10 cellular contexts compared by ENCODE assay signal in the genomic region with DNA sequence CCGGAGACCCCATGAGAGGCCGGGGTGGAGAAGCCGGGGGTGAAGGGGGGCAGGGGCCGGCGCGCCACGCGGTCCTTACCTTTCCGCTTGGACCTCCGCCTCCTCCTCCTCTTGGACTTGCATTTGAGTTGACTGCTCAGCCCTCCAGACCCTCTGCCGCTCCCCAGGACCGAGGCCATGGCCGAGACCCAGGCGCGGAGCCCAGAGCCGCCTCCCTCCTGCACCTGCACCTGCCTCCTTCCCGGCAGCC. TPM values are rescaled to one million over a fixed set of nuclear protein-coding genes. Genes with fewer than 3 reads are reported as not detected.
A peak's percentile ranks its signal among the peaks of the same experiment; 100 is the strongest.
DNase-seq lines count a peak whose midpoint lies in the region; TF ChIP-seq lines count a peak whose summit lies in the region.
"Had no signal": no experiment of that assay in that cellular context is flagged by ENCODE, and none has a peak within 500 bp of the region (broad histone marks: within the 10 kb centered on the region; RNA-seq: fewer than 3 reads in every experiment).

No MANE protein-coding gene starts in this region.

- no peak overlapping the region for H2BK120ac ChIP-seq in trophoblast cell (ENCODE audit: insufficient read depth, low read length, poor library complexity)

- TF ChIP-seq CTCF in GM12875 (IDR thresholded peaks at IDR 0.05; ENCODE audit: borderline replicate concordance, insufficient read depth, low read depth, low read length) (no peak), lower leg skin (IDR thresholded peaks at IDR 0.05) (no peak)

- H4K12ac ChIP-seq in trophoblast cell (ENCODE audit: low read depth, low read length) = no peak overlapping the region

- no peaks in the 10 kb centered on the region for H3K79me2 ChIP-seq in trophoblast cell (ENCODE audit: control insufficient read depth, insufficient read depth, low read length, poor library complexity)

- no peak overlapping the region for H2AK5ac ChIP-seq in trophoblast cell (ENCODE audit: low read length)

- no peaks in the 10 kb centered on the region for H3K79me1 ChIP-seq in trophoblast cell (ENCODE audit: low read length)

- no peaks in the 10 kb centered on the region for H3K9me3 ChIP-seq in HUES48 (ENCODE audit: control insufficient read depth, insufficient read depth, low read length)
- H3K9me3 ChIP-seq in esophagus (ENCODE audit: control insufficient read depth in 2 of 2, insufficient read depth in 1 of 2, low read depth in 1 of 2, low read length in 1 of 2) = peaks cover 0 to 2% of the 10 kb centered on the region in 2 donors
- no peaks in the 10 kb centered on the region for H3K9me3 ChIP-seq in trophoblast cell (ENCODE audit: insufficient read depth, low read depth, low read length)

- no peak overlapping the region for H4K91ac ChIP-seq in trophoblast cell (ENCODE audit: low read depth, low read length)

- no peak overlapping the region for H3K23ac ChIP-seq in trophoblast cell (ENCODE audit: low read length)

- H3K4ac ChIP-seq in trophoblast cell (ENCODE audit: low read depth, low read length) = no peak overlapping the region

- TF ChIP-seq POLR2A in lower leg skin (IDR thresholded peaks at IDR 0.05) = no peak

- no peaks in the 10 kb centered on the region for H3K36me3 ChIP-seq in HUES48 (ENCODE audit: control insufficient read depth, insufficient read depth, low read length)
- no peaks in the 10 kb centered on the region for H3K36me3 ChIP-seq in esophagus (ENCODE audit: control insufficient read depth in 2 of 2, insufficient read depth in 2 of 2, low read length in 1 of 2)
- no peaks in the 10 kb centered on the region for H3K36me3 ChIP-seq in trophoblast cell (ENCODE audit: control insufficient read depth in 1 of 2, insufficient read depth in 2 of 2, low read length in 2 of 2)
- H3K36me3 ChIP-seq: brain microvascular endothelial cell had no signal

- H3K27ac ChIP-seq in HUES48 (ENCODE audit: low read depth, low read length) (no peak overlapping the region), esophagus (ENCODE audit: low read depth in 2 of 2, low read length in 1 of 2) (peak overlapping the region; percentile 56 to 60), trophoblast cell (ENCODE audit: low read depth, low read length) (no peak overlapping the region)
- H3K27ac ChIP-seq: brain microvascular endothelial cell had no signal

- H3K18ac ChIP-seq in trophoblast cell (ENCODE audit: low read length) = no peak overlapping the region

- peak overlapping the region; percentile 52 for H2AFZ ChIP-seq in trophoblast cell (ENCODE audit: insufficient read depth, low read length, poor library complexity)

- no peak overlapping the region for H2BK5ac ChIP-seq in trophoblast cell (ENCODE audit: low read depth, low read length, poor library complexity)

- H3K14ac ChIP-seq in trophoblast cell (ENCODE audit: low read length) = no peak overlapping the region

- H3K4me1 ChIP-seq in HUES48 (ENCODE audit: control insufficient read depth, insufficient read depth, low read length) = peaks cover 12% of the 10 kb centered on the region
- H3K4me1 ChIP-seq in esophagus (ENCODE audit: control insufficient read depth in 2 of 2, insufficient read depth in 2 of 2, low read length in 1 of 2) = no peaks in the 10 kb centered on the region
- H3K4me1 ChIP-seq in trophoblast cell (ENCODE audit: control insufficient read depth in 1 of 2, insufficient read depth in 2 of 2, low read length in 2 of 2) = peaks cover 8% of the 10 kb centered on the region in 2 experiments

- H3K4me3 ChIP-seq in GM12875 (ENCODE audit: low read depth, low read length) (peak overlapping the region; percentile 71), HUES48 (ENCODE audit: low read depth, low read length) (peak overlapping the region; percentile 63), esophagus (ENCODE audit: low read depth in 1 of 2, low read length in 2 of 2) (peak overlapping the region; percentile 49 to 58), trophoblast cell (ENCODE audit: low read depth, low read length) (no peak overlapping the region), lower leg skin (ENCODE audit: low read depth, poor library complexity, severe bottlenecking) (no peak overlapping the region)

- peaks cover 65% of the 10 kb centered on the region for H3K27me3 ChIP-seq in HUES48 (ENCODE audit: control insufficient read depth, insufficient read depth, low read length)
- H3K27me3 ChIP-seq in esophagus (ENCODE audit: control insufficient read depth in 1 of 2, insufficient read depth in 2 of 2, low read length in 2 of 2) = no peaks in the 10 kb centered on the region
- peaks cover 21% of the 10 kb centered on the region for H3K27me3 ChIP-seq in trophoblast cell (ENCODE audit: insufficient read depth, low read length)

- intact Hi-C loops in lower leg skin (cut with DNase I; ENCODE audit: low total_unique reads) = no loop called here

- H3K9ac ChIP-seq in HUES48 (ENCODE audit: low read depth, low read length) (0 out of 2 replicates have a peak overlapping the region, but pooled peaks have one; percentile 16), trophoblast cell (ENCODE audit: low read length) (no peak overlapping the region)

- H2BK12ac ChIP-seq in trophoblast cell (ENCODE audit: low read length) = no peak overlapping the region

- peak overlapping the region; percentile 55 for H3K4me2 ChIP-seq in trophoblast cell (ENCODE audit: low read length)

- WGBS in esophagus, 2 donors = 1% methylated on average over 13 to 17 of the region's 17 CpGs
- WGBS in trophoblast cell (ENCODE audit: extremely low coverage, insufficient coverage, insufficient read length) = no CpG with 5 or more reads among the region's 17 CpGs
- WGBS in lower leg skin, 2 donors = 1 to 8% methylated on average over 11 to 17 of the region's 17 CpGs

- no peak overlapping the region for H4K8ac ChIP-seq in trophoblast cell (ENCODE audit: low read depth, low read length)

- DNase-seq in trophoblast cell = no peak
- no peak for DNase-seq in stimulated activated CD4-positive, alpha-beta T cell treated with anti-CD3 and anti-CD28 coated beads, Interleukin-2, amount 100 ng/mL, for 24 hours
- DNase-seq in lower leg skin (ENCODE audit: low spot score in 2 of 2) = no peak
- no peak for DNase-seq in SHP77 (lab: John Stamatoyannopoulos, UW)
- DNase-seq in D341Med (ENCODE audit: low spot score) = no peak

RNA-seq across cellular contexts. Expression of a gene that starts 0.4 kb away (rescaled TPM):
- polyA plus RNA-seq in esophagus = under 1 TPM; 0.33 to 0.65 TPM
- 0.15 and 0.21 TPM in 2 replicates for polyA plus RNA-seq in trophoblast cell (2013)
- total RNA-seq in lower leg skin = 1 to 10 TPM in 3 of 4 donors, under 1 TPM in 1; 0.72 to 3.6 (median 1.8) TPM
- total RNA-seq: activated CD8-positive, alpha-beta memory T cell treated with anti-CD3 and anti-CD28 coated beads for 36 hours had no signal

Comparison
In these comparisons a context has a peak if more than half of its experiments do, and no peak if none do; other contexts are left out.
1. H3K4me3 ChIP-seq: peak in GM12875 (single experiment), HUES48 (single experiment) and esophagus (2 of 2); none in trophoblast cell (single experiment) and lower leg skin (single experiment).
2. H3K27ac ChIP-seq: peak in esophagus (2 of 2); none in HUES48 (single experiment) and trophoblast cell (single experiment).